9 cellular contexts compared by ENCODE assay signal in the genomic region with DNA sequence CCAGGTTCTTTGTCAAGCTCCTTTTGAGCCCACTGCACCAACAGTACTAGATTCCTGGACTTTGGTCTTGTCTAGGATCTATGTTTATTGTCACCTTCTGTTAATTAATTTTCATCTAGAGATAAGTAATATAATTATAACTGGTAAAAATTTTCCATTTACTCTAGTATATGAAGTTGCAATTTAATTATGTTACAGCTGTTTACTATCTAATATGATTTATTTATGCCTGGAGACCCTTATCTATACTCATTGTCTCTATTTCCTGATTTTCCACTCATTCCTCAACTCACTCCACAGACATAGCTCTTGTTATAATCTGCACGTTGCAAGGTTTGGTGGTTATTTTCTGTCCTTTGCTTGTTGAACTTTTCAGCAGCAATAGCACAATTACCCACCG.
"Had no signal": no experiment of that assay in that cellular context is flagged by ENCODE, and none has a peak within 500 bp of the region (broad histone marks: within the 10 kb centered on the region; RNA-seq: fewer than 3 reads in every experiment).

No MANE protein-coding gene starts in this region.

- ATAC-seq: GM23338, HCT116 had no signal

- H3K27ac ChIP-seq: GM23248 had no signal

- H2AFZ ChIP-seq: GM23248, GM23338 had no signal

- H3K9me3 ChIP-seq: HAP-1 had no signal

- H3K4me3 Mint-ChIP-seq: GM23338, H9, HFFc6 had no signal

- H3K4me1 ChIP-seq: HAP-1 had no signal

- H3K4me3 ChIP-seq: GM23248, GM23338, HAP-1 had no signal

- H3K27ac Mint-ChIP-seq: GM23338, HFFc6 had no signal

- DNase-seq: GM23248, GOT3, H7, H9, HCEC 1CT, HFFc6 had no signal

- H3K9ac ChIP-seq: GM23248 had no signal

- H3K36me3 ChIP-seq: HAP-1 had no signal

- H3K4me2 ChIP-seq: GM23338 had no signal
